In genomic region chr12:76187177-76187576, GRCh38 we compare ENCODE assay signal across 23 cellular contexts.
A peak's percentile ranks its signal among the peaks of the same experiment; 100 is the strongest.
DNase-seq lines count a peak whose midpoint lies in the region; ATAC-seq, FAIRE-seq and TF ChIP-seq lines count a peak whose summit lies in the region.
"Had no signal": no experiment of that assay in that cellular context is flagged by ENCODE, and none has a peak within 500 bp of the region (broad histone marks: within the 10 kb centered on the region; RNA-seq: fewer than 3 reads in every experiment).

No MANE protein-coding gene starts in this region.

- no peak overlapping the region; the same call in 1 of the 2 replicates for H2BK20ac ChIP-seq in IMR-90 (ENCODE audit: low read depth, low read length)
- H2BK20ac ChIP-seq in H9 (ENCODE audit: low read depth, low read length, poor library complexity, severe bottlenecking): no peak overlapping the region

- no peak for FAIRE-seq in K562 (lab: Jason Lieb, UNC)
- no peak for FAIRE-seq in GM12891 (lab: Jason Lieb, UNC)
- FAIRE-seq: A204.1, D721Med, G401.6, GM12892, GM18507 had no signal

- no peak overlapping the region for H3K18ac ChIP-seq in IMR-90 (ENCODE audit: low read depth, low read length)
- no peak overlapping the region for H3K18ac ChIP-seq in mesenchymal stem cell (ENCODE audit: low read depth in 1 of 2, low read length in 2 of 2)
- no peak overlapping the region for H3K18ac ChIP-seq in H9 (ENCODE audit: insufficient read length, low read depth, low read length)

- POLR2A ChIA-PET in IMR-90 (lab: Charles Lee; ENCODE audit: unreplicated experiment) (no interaction called here), K562 (lab: Yijun Ruan, JAX) (no interaction called here)

- no peaks in the 10 kb centered on the region for H3K9me3 ChIP-seq in IMR-90 (ENCODE audit: control insufficient read depth, insufficient read depth, low read length)
- no peaks in the 10 kb centered on the region for H3K9me3 ChIP-seq in K562 (replicated peaks; ENCODE audit: control insufficient read depth, insufficient read depth, low read depth, low read length)
- no peaks in the 10 kb centered on the region for H3K9me3 ChIP-seq in mesenchymal stem cell (ENCODE audit: control insufficient read depth, low read length)
- H3K9me3 ChIP-seq in H9 (ENCODE audit: control insufficient read depth, low read depth, low read length): no peaks in the 10 kb centered on the region
- H3K9me3 ChIP-seq: BLaER1 treated with 17β-estradiol and CSF1 and Interleukin-3, amounts not matched to agents 10 nM and 100 nM; Caco-2 had no signal

- TF ChIP-seq RAD21 in IMR-90 (IDR thresholded peaks at IDR 0.05; ENCODE audit: low read length): no peak
- no peak for TF ChIP-seq RAD21 in K562 (CRISPR knock-in tag; conservative IDR thresholded peaks at IDR 0.05 in 1 of 2, IDR thresholded peaks at IDR 0.05 in 1 of 2)

- H3K4me1 Mint-ChIP-seq in H9: peaks cover 9 to 20% of the 10 kb centered on the region in 2 experiments

- H2AFZ ChIP-seq in IMR-90 (replicated peaks; ENCODE audit: low read length, poor library complexity): no peak overlapping the region
- H2AFZ ChIP-seq in K562 (ENCODE audit: low read depth, low read length): no peak overlapping the region
- no peak overlapping the region for H2AFZ ChIP-seq in mesenchymal stem cell (ENCODE audit: low read depth, low read length)
- no peak overlapping the region for H2AFZ ChIP-seq in H9 (ENCODE audit: low read length)

- H4K20me1 ChIP-seq in IMR-90 (ENCODE audit: insufficient read depth, low read length) (peaks cover 5% of the 10 kb centered on the region; the same call in 1 of the 2 replicates), K562 (replicated peaks; ENCODE audit: control insufficient read depth, insufficient read depth, low read length) (no peaks in the 10 kb centered on the region), H9 (ENCODE audit: control insufficient read depth, insufficient read depth, insufficient read length) (no peaks in the 10 kb centered on the region)
- H4K20me1 ChIP-seq: BLaER1 treated with 17β-estradiol and CSF1 and Interleukin-3, amounts not matched to agents 10 nM and 100 nM had no signal

- in situ Hi-C loops in IMR-90 (cut with MboI; ENCODE audit: low sequenced_read_pairs): no loop called here
- in situ Hi-C loops in K562 (cut with MboI): no loop called here

- H3K4me1 ChIP-seq in IMR-90 (ENCODE audit: control insufficient read depth, insufficient read depth, low read length): peaks cover 8% of the 10 kb centered on the region
- H3K4me1 ChIP-seq in K562 (replicated peaks in 1 of 2; ENCODE audit: control insufficient read depth in 2 of 2, insufficient read depth in 2 of 2, low read length in 2 of 2): peaks cover 0 to 22% of the 10 kb centered on the region in 2 experiments; a peak in 2 of 5 replicates
- H3K4me1 ChIP-seq in mesenchymal stem cell (ENCODE audit: control insufficient read depth, insufficient read depth, low read depth, low read length): peaks cover 3% of the 10 kb centered on the region
- H3K4me1 ChIP-seq in H9 (ENCODE audit: insufficient read depth, low read length): no peaks in the 10 kb centered on the region

- intact Hi-C loops in IMR-90 (cut with micrococcal nuclease): no loop called here
- intact Hi-C loops in K562 (cut with micrococcal nuclease): no loop called here

- H3K36me3 ChIP-seq in IMR-90 (ENCODE audit: control insufficient read depth, insufficient read depth, low read length) (no peaks in the 10 kb centered on the region), K562 (ENCODE audit: control insufficient read depth, insufficient read depth, low read length) (no peaks in the 10 kb centered on the region), mesenchymal stem cell (ENCODE audit: control insufficient read depth in 1 of 2, insufficient read depth in 2 of 2, low read depth in 1 of 2, low read length in 2 of 2) (no peaks in the 10 kb centered on the region)
- H3K36me3 ChIP-seq: BLaER1 treated with 17β-estradiol and CSF1 and Interleukin-3, amounts not matched to agents 10 nM and 100 nM had no signal

- no peak for TF ChIP-seq EP300 in K562 (IDR thresholded peaks at IDR 0.05; ENCODE audit: low read length)

- H3K9ac ChIP-seq in IMR-90 (ENCODE audit: low read depth, low read length) (no peak overlapping the region), K562 (ENCODE audit: insufficient read depth in 1 of 2, low read depth in 2 of 2, low read length in 2 of 2) (no peak overlapping the region), mesenchymal stem cell (ENCODE audit: low read length) (no peak overlapping the region), H9 (ENCODE audit: extremely low read depth, insufficient read length, low read length) (no peak overlapping the region)
- H3K9ac ChIP-seq: BLaER1 treated with 17β-estradiol and CSF1 and Interleukin-3, amounts not matched to agents 10 nM and 100 nM had no signal

- TF ChIP-seq CTCF in IMR-90 (conservative IDR thresholded peaks at IDR 0.05; ENCODE audit: low read depth, low read length): no peak
- TF ChIP-seq CTCF in K562 (IDR thresholded peaks at IDR 0.05 in 2 of 3, conservative IDR thresholded peaks at IDR 0.05 in 1 of 3; ENCODE audit: insufficient read depth in 2 of 3, low read depth in 1 of 3, low read length in 3 of 3): no peak
- no peak for TF ChIP-seq CTCF in H9 (conservative IDR thresholded peaks at IDR 0.05)

- H3K14ac ChIP-seq in IMR-90 (replicated peaks; ENCODE audit: low read depth, low read length) (no peak overlapping the region), mesenchymal stem cell (ENCODE audit: low read length in 2 of 2) (no peak overlapping the region), H9 (ENCODE audit: insufficient read depth, low read length) (no peak overlapping the region)

- H3K9me3 Mint-ChIP-seq in H9: no peaks in the 10 kb centered on the region; a peak in 1 of 5 replicates
- H3K9me3 Mint-ChIP-seq: CD4-positive, alpha-beta T cell; CD8-positive, alpha-beta T cell had no signal

- H4K5ac ChIP-seq in IMR-90 (ENCODE audit: low read depth, low read length) (no peak overlapping the region), H9 (ENCODE audit: insufficient read length, low read depth, low read length) (no peak overlapping the region)

- H3K4ac ChIP-seq in IMR-90 (ENCODE audit: low read depth, low read length): no peak overlapping the region; the same call in 1 of the 2 replicates
- no peak overlapping the region for H3K4ac ChIP-seq in mesenchymal stem cell (ENCODE audit: low read depth in 1 of 2, low read length in 2 of 2)
- no peak overlapping the region for H3K4ac ChIP-seq in H9 (ENCODE audit: low read depth, low read length)

- H3K56ac ChIP-seq in IMR-90 (ENCODE audit: extremely low read depth, insufficient read depth, low read length) (no peak overlapping the region), H9 (ENCODE audit: insufficient read length, low read depth, low read length) (no peak overlapping the region)

- H3K4me3 Mint-ChIP-seq in H9: no peak overlapping the region
- H3K4me3 Mint-ChIP-seq: B cell; CD4-positive, alpha-beta T cell; CD8-positive, alpha-beta T cell had no signal

- H3K36me3 Mint-ChIP-seq in H9 (ENCODE audit: insufficient read depth in 1 of 3, low read depth in 3 of 3): no peaks in the 10 kb centered on the region
- H3K36me3 Mint-ChIP-seq: CD8-positive, alpha-beta T cell had no signal

- H3K27me3 Mint-ChIP-seq in H9 (ENCODE audit: low read depth): no peaks in the 10 kb centered on the region; the same call in 1 of the 2 replicates

- BruUV-seq in IMR-90 (replicated peaks; lab: Mats Ljungman, UMichigan): no TSS peak
- no TSS peak for BruUV-seq in K562 (replicated peaks; lab: Mats Ljungman, UMichigan)

- H3K79me1 ChIP-seq in IMR-90 (ENCODE audit: low read depth in 1 of 2, low read length in 2 of 2): no peaks in the 10 kb centered on the region
- no peaks in the 10 kb centered on the region for H3K79me1 ChIP-seq in mesenchymal stem cell (replicated peaks; ENCODE audit: low read length, poor library complexity, severe bottlenecking)
- H3K79me1 ChIP-seq in H9 (ENCODE audit: insufficient read depth, low read depth, low read length, poor library complexity, severe bottlenecking): no peaks in the 10 kb centered on the region

- H2BK120ac ChIP-seq in IMR-90 (ENCODE audit: low read depth, low read length) (no peak overlapping the region; the same call in 1 of the 2 replicates), mesenchymal stem cell (ENCODE audit: low read depth, low read length) (no peak overlapping the region), H9 (ENCODE audit: low read depth, low read length, poor library complexity, severe bottlenecking) (no peak overlapping the region)

- no peak overlapping the region for H3T11ph ChIP-seq in H9 (ENCODE audit: low read length)

- ATAC-seq in IMR-90 (ENCODE audit: low read depth) (no peak), K562 (no peak)
- ATAC-seq: CD8-positive, alpha-beta T cell had no signal

- no peak overlapping the region for H4K8ac ChIP-seq in IMR-90 (ENCODE audit: low read depth in 2 of 2, low read length in 2 of 2)
- H4K8ac ChIP-seq in mesenchymal stem cell (ENCODE audit: low read length): no peak overlapping the region
- no peak overlapping the region for H4K8ac ChIP-seq in H9 (replicated peaks; ENCODE audit: insufficient read length, low read depth, low read length)

- TF ChIP-seq POLR2A in IMR-90 (IDR thresholded peaks at IDR 0.05; ENCODE audit: low read depth, low read length) (no peak), K562 (conservative IDR thresholded peaks at IDR 0.05) (no peak), GM12891 (IDR thresholded peaks at IDR 0.05; ENCODE audit: low read depth, low read length) (no peak)

- CTCF ChIA-PET in IMR-90 (lab: Yijun Ruan, JAX): no interaction called here
- CTCF ChIA-PET in K562 (lab: Yijun Ruan, JAX; ENCODE audit: low intra/inter-chr PET ratio): no interaction called here

- H3K27ac Mint-ChIP-seq in H9: peak overlapping the region in 1 of 3 experiments; percentile 44; a peak in 1 of 7 replicates
- H3K27ac Mint-ChIP-seq: B cell; CD4-positive, alpha-beta T cell; CD8-positive, alpha-beta T cell had no signal

- H3K4me2 ChIP-seq in IMR-90 (ENCODE audit: low read depth, low read length) (no peak overlapping the region), K562 (ENCODE audit: insufficient read depth, low read length) (no peak overlapping the region), mesenchymal stem cell (ENCODE audit: low read length, poor library complexity, severe bottlenecking) (no peak overlapping the region), H9 (ENCODE audit: insufficient read depth, insufficient read length, low read length) (no peak overlapping the region)

- no peak overlapping the region for H2AK9ac ChIP-seq in IMR-90 (replicated peaks; ENCODE audit: low read depth, low read length, poor library complexity)

- dilution Hi-C loops in IMR-90 (cut with HindIII; ENCODE audit: low sequenced_read_pairs, unreplicated experiment): no loop called here

- no peak overlapping the region for H3K27ac ChIP-seq in IMR-90 (ENCODE audit: insufficient read depth, low read length)
- H3K27ac ChIP-seq in K562 (ENCODE audit: extremely low read depth, low read depth, low read length): no peak overlapping the region
- no peak overlapping the region for H3K27ac ChIP-seq in mesenchymal stem cell (ENCODE audit: low read length, poor library complexity, severe bottlenecking)
- no peak overlapping the region for H3K27ac ChIP-seq in H9 (ENCODE audit: insufficient read length, low read depth, low read length)
- H3K27ac ChIP-seq: BLaER1 treated with 17β-estradiol and CSF1 and Interleukin-3, amounts not matched to agents 10 nM and 100 nM; C4-2B had no signal

- peak overlapping the region; percentile 53; the same call in 1 of the 3 replicates for H2BK15ac ChIP-seq in IMR-90 (ENCODE audit: low read depth, low read length)
- H2BK15ac ChIP-seq in mesenchymal stem cell (ENCODE audit: low read depth, poor library complexity, severe bottlenecking): no peak overlapping the region
- no peak overlapping the region for H2BK15ac ChIP-seq in H9 (ENCODE audit: low read depth, low read length)

- no peak overlapping the region; the same call in 1 of the 2 replicates for H4K91ac ChIP-seq in IMR-90 (ENCODE audit: insufficient read depth, low read depth, low read length)
- H4K91ac ChIP-seq in mesenchymal stem cell (ENCODE audit: low read length): no peak overlapping the region
- no peak overlapping the region for H4K91ac ChIP-seq in H9 (ENCODE audit: insufficient read length, low read depth, low read length)

- H3K79me2 ChIP-seq in K562 (ENCODE audit: control insufficient read depth, insufficient read depth, low read length) (no peaks in the 10 kb centered on the region), H9 (ENCODE audit: insufficient read depth, low read length) (no peaks in the 10 kb centered on the region)

- H3K9me1 ChIP-seq in IMR-90 (ENCODE audit: insufficient read depth, low read length): peaks cover 5% of the 10 kb centered on the region
- no peaks in the 10 kb centered on the region for H3K9me1 ChIP-seq in K562 (ENCODE audit: control insufficient read depth, insufficient read depth, low read length)

- H2BK5ac ChIP-seq in IMR-90 (ENCODE audit: low read depth, low read length, poor library complexity, severe bottlenecking): no peak overlapping the region
- H2BK5ac ChIP-seq in mesenchymal stem cell (ENCODE audit: low read depth, low read length, poor library complexity, severe bottlenecking): no peak overlapping the region
- H2BK5ac ChIP-seq in H9 (ENCODE audit: insufficient read length, low read length): no peak overlapping the region

- H3K4me3 ChIP-seq in IMR-90 (ENCODE audit: insufficient read depth, low read depth, low read length) (no peak overlapping the region), K562 (no peak overlapping the region), mesenchymal stem cell (ENCODE audit: insufficient read depth in 1 of 2, low read depth in 1 of 2, low read length in 2 of 2) (no peak overlapping the region)
- H3K4me3 ChIP-seq: BLaER1 treated with 17β-estradiol and CSF1 and Interleukin-3, amounts not matched to agents 10 nM and 100 nM had no signal

- no CpG with 5 or more reads among the region's 1 CpG for WGBS in IMR-90 (ENCODE audit: extremely low coverage in 2 of 2, insufficient read length in 1 of 2), 2 experiments
- WGBS in K562 (ENCODE audit: insufficient coverage, low coverage, missing lambda C conversion rate): 30% methylated on average over 1 of the region's 1 CpG
- WGBS in mesenchymal stem cell: no CpG with 5 or more reads among the region's 1 CpG
- no CpG with 5 or more reads among the region's 1 CpG for WGBS in H9 (ENCODE audit: extremely low coverage, insufficient read length, low lambda C conversion rate)

- no peak overlapping the region for H3K23ac ChIP-seq in IMR-90 (ENCODE audit: low read depth, low read length)
- no peak overlapping the region for H3K23ac ChIP-seq in mesenchymal stem cell (ENCODE audit: low read length in 2 of 2)
- H3K23ac ChIP-seq in H9 (ENCODE audit: insufficient read length, low read depth, low read length): no peak overlapping the region

- no peak overlapping the region for H2AK5ac ChIP-seq in IMR-90 (ENCODE audit: low read depth, low read length)
- H2AK5ac ChIP-seq in mesenchymal stem cell (ENCODE audit: low read length, severe bottlenecking): no peak overlapping the region
- no peak overlapping the region for H2AK5ac ChIP-seq in H9 (ENCODE audit: insufficient read length, low read length)

- H3K27me3 ChIP-seq in IMR-90 (ENCODE audit: control insufficient read depth, insufficient read depth, low read length): no peaks in the 10 kb centered on the region
- H3K27me3 ChIP-seq in K562 (ENCODE audit: control insufficient read depth in 2 of 2, insufficient read depth in 2 of 2, low read length in 2 of 2): no peaks in the 10 kb centered on the region; a peak in 1 of 5 replicates
- H3K27me3 ChIP-seq in mesenchymal stem cell (ENCODE audit: control insufficient read depth in 1 of 2, insufficient read depth in 1 of 2, low read length in 2 of 2): no peaks in the 10 kb centered on the region
- no peaks in the 10 kb centered on the region for H3K27me3 ChIP-seq in H9 (ENCODE audit: insufficient read depth, low read length)
- H3K27me3 ChIP-seq: BLaER1 treated with 17β-estradiol and CSF1 and Interleukin-3, amounts not matched to agents 10 nM and 100 nM had no signal

- DNase-seq in IMR-90 (no peak), K562 (ENCODE audit: extremely low read depth in 1 of 4, low spot score in 3 of 4) (no peak), mesenchymal stem cell (no peak), AML-193 (lab: John Stamatoyannopoulos, UW) (no peak), GM12891 (ENCODE audit: insufficient read length, low spot score) (no peak), H9 (no peak)
- DNase-seq in stimulated activated CD4-positive, alpha-beta T cell treated with anti-CD3 and anti-CD28 coated beads, Interleukin-1b, Interleukin-23, amount 100 ng/mL, for 48 hours: no peak
- DNase-seq: 8988T; ACHN; Caco-2; Calu3; CD4-positive, alpha-beta T cell; CD8-positive, alpha-beta T cell; DMS79 treated with DMSO at 0.1 percent for 48 hours; GF-D8 had no signal

- H2BK12ac ChIP-seq in mesenchymal stem cell (ENCODE audit: low read length in 2 of 2) (peak overlapping the region; percentile 34 to 39), H9 (ENCODE audit: insufficient read length, low read depth, low read length) (no peak overlapping the region)

- no peaks in the 10 kb centered on the region for H3K23me2 ChIP-seq in H9 (ENCODE audit: insufficient read length, low read depth, low read length, poor library complexity, severe bottlenecking)
